Comparison of ENCODE assay signal across 23 cellular contexts in genomic region chr2:188416367-188416766, GRCh38.
DNase-seq lines count a peak whose midpoint lies in the region; ATAC-seq and TF ChIP-seq lines count a peak whose summit lies in the region.
"Had no signal": no experiment of that assay in that cellular context is flagged by ENCODE, and none has a peak within 500 bp of the region (broad histone marks: within the 10 kb centered on the region; RNA-seq: fewer than 3 reads in every experiment).

No MANE protein-coding gene starts in this region.

- no peak overlapping the region for H2AFZ ChIP-seq in IMR-90 (replicated peaks; ENCODE audit: low read length, poor library complexity)

- peak overlapping the region; percentile 26; the same call in 1 of the 2 replicates for H3K4me2 ChIP-seq in IMR-90 (ENCODE audit: low read depth, low read length)

- peak overlapping the region; percentile 57 for H2BK5ac ChIP-seq in IMR-90 (ENCODE audit: low read depth, low read length, poor library complexity, severe bottlenecking)

- 0 out of 2 replicates have a peak, but pooled peaks cover 2% of the 10 kb centered on the region for H3K9me3 ChIP-seq in IMR-90 (ENCODE audit: control insufficient read depth, insufficient read depth, low read length)
- H3K9me3 ChIP-seq: ovary had no signal

- intact Hi-C loops in IMR-90 (cut with micrococcal nuclease) = no loop called here
- intact Hi-C loops in posterior vena cava (cut with DNase I) = no loop called here

- H3K79me1 ChIP-seq in IMR-90 (ENCODE audit: low read depth in 1 of 2, low read length in 2 of 2) = peaks cover 12 to 36% of the 10 kb centered on the region in 2 experiments

- BruUV-seq in IMR-90 (replicated peaks; lab: Mats Ljungman, UMichigan) = no TSS peak

- 0 out of 2 replicates have a peak overlapping the region, but pooled peaks have one; percentile 89 for H3K23ac ChIP-seq in IMR-90 (ENCODE audit: low read depth, low read length)

- dilution Hi-C loops in IMR-90 (cut with HindIII; ENCODE audit: low sequenced_read_pairs, unreplicated experiment) = no loop called here

- H2AK9ac ChIP-seq in IMR-90 (replicated peaks; ENCODE audit: low read depth, low read length, poor library complexity) = no peak overlapping the region

- TF ChIP-seq POLR2A in IMR-90 (IDR thresholded peaks at IDR 0.05; ENCODE audit: low read depth, low read length) = no peak

- DNase-seq in IMR-90 (no peak), kidney tubule cell (ENCODE audit: low spot score) (peak; percentile 11), RPMI8226 (no peak), posterior vena cava (ENCODE audit: low spot score) (no peak)
- DNase-seq in activated CD4-positive, alpha-beta T cell treated with anti-CD3 and anti-CD28 coated beads for 4 hours = no peak
- DNase-seq in stimulated activated CD8-positive, alpha-beta memory T cell treated with anti-CD3 and anti-CD28 coated beads, Interleukin-4, amount 100 ng/mL, for 48 hours = no peak
- DNase-seq: activated CD4-positive, alpha-beta T cell treated with anti-CD3 and anti-CD28 coated beads, Interleukin-2, amount 50 U/mL, for 48 hours; activated CD8-positive, alpha-beta memory T cell treated with anti-CD3 and anti-CD28 coated beads, Interleukin-2, amount 50 U/mL, for 4 hours; activated naive CD4-positive, alpha-beta T cell treated with anti-CD3 and anti-CD28 coated beads, Interleukin-2, amount 10 ng/mL, durations not matched to agents 7 days and 5 days; AML-193; brain microvascular endothelial cell; CD4-positive, alpha-beta T cell; hypothalamus; naive thymus-derived CD8-positive, alpha-beta T cell; NCI-H1694; NCI-H510A; ovary; right cardiac atrium; Right ventricle myocardium superior; spleen; trophoblast cell had no signal

- ATAC-seq in GM18909 (IDR thresholded peaks at IDR 0.05; ENCODE audit: poor library complexity, unreplicated experiment) (peak; percentile 56), IMR-90 (ENCODE audit: low read depth) (no peak)
- ATAC-seq: naive thymus-derived CD8-positive, alpha-beta T cell; PC-3; right cardiac atrium had no signal

- H2AK5ac ChIP-seq in IMR-90 (ENCODE audit: low read depth, low read length) = peak overlapping the region; percentile 59; the same call in 1 of the 2 replicates

- H2BK120ac ChIP-seq in IMR-90 (ENCODE audit: low read depth, low read length) = peak overlapping the region; percentile 42

- peak overlapping the region; percentile 78 for H3K14ac ChIP-seq in IMR-90 (replicated peaks; ENCODE audit: low read depth, low read length)

- TF ChIP-seq CTCF in IMR-90 (conservative IDR thresholded peaks at IDR 0.05; ENCODE audit: low read depth, low read length) = no peak

- no peaks in the 10 kb centered on the region for H3K4me1 ChIP-seq in IMR-90 (ENCODE audit: control insufficient read depth, insufficient read depth, low read length)
- H3K4me1 ChIP-seq: spleen had no signal

- H3K9me1 ChIP-seq in IMR-90 (ENCODE audit: insufficient read depth, low read length) = no peaks in the 10 kb centered on the region

- H3K36me3 ChIP-seq in IMR-90 (ENCODE audit: control insufficient read depth, insufficient read depth, low read length) = no peaks in the 10 kb centered on the region
- H3K36me3 ChIP-seq: brain microvascular endothelial cell, ovary, spleen had no signal

- H4K5ac ChIP-seq in IMR-90 (ENCODE audit: low read depth, low read length) = peak overlapping the region; percentile 30; the same call in 1 of the 2 replicates

- CTCF ChIA-PET in IMR-90 (lab: Yijun Ruan, JAX) = no interaction called here

- peak overlapping the region; percentile 25; the same call in 1 of the 2 replicates for H3K4ac ChIP-seq in IMR-90 (ENCODE audit: low read depth, low read length)

- H3K9ac ChIP-seq in IMR-90 (ENCODE audit: low read depth, low read length) = no peak overlapping the region

- no peaks in the 10 kb centered on the region for H3K27me3 ChIP-seq in IMR-90 (ENCODE audit: control insufficient read depth, insufficient read depth, low read length)
- H3K27me3 ChIP-seq: brain microvascular endothelial cell, ovary, spleen had no signal

- H4K91ac ChIP-seq in IMR-90 (ENCODE audit: insufficient read depth, low read depth, low read length) = no peak overlapping the region

- H3K18ac ChIP-seq in IMR-90 (ENCODE audit: low read depth, low read length) = peak overlapping the region; percentile 16; the same call in 1 of the 2 replicates

- H4K20me1 ChIP-seq in IMR-90 (ENCODE audit: insufficient read depth, low read length) = no peaks in the 10 kb centered on the region

- no peak for TF ChIP-seq RAD21 in IMR-90 (IDR thresholded peaks at IDR 0.05; ENCODE audit: low read length)

- H3K4me3 ChIP-seq in IMR-90 (ENCODE audit: insufficient read depth, low read depth, low read length) = no peak overlapping the region
- H3K4me3 ChIP-seq: ovary, spleen had no signal

- no peak overlapping the region for H3K27ac ChIP-seq in IMR-90 (ENCODE audit: insufficient read depth, low read length)
- H3K27ac ChIP-seq: brain microvascular endothelial cell, ovary, spleen had no signal

- H2BK20ac ChIP-seq in IMR-90 (ENCODE audit: low read depth, low read length) = peak overlapping the region; percentile 70; the same call in 1 of the 2 replicates

- H4K8ac ChIP-seq in IMR-90 (ENCODE audit: low read depth in 2 of 2, low read length in 2 of 2) = peak overlapping the region in 1 of 2 experiments; percentile 66; a peak in 2 of 4 replicates

- H3K56ac ChIP-seq in IMR-90 (ENCODE audit: extremely low read depth, insufficient read depth, low read length) = no peak overlapping the region

- POLR2A ChIA-PET in IMR-90 (lab: Charles Lee; ENCODE audit: unreplicated experiment) = no interaction called here

- no peak overlapping the region for H2BK15ac ChIP-seq in IMR-90 (ENCODE audit: low read depth, low read length)

- in situ Hi-C loops in IMR-90 (cut with MboI; ENCODE audit: low sequenced_read_pairs) = no loop called here

TF ChIP-seq in IMR-90, 13 proteins besides CTCF, POLR2A, EP300 and RAD21:
- TF ChIP-seq MAZ (IDR thresholded peaks at IDR 0.05; ENCODE audit: borderline replicate concordance, low read depth, low read length) (no peak), ELK1 (IDR thresholded peaks at IDR 0.05; ENCODE audit: borderline replicate concordance, low read depth, low read length) (no peak), MXI1 (IDR thresholded peaks at IDR 0.05; ENCODE audit: borderline replicate concordance, low read depth, low read length) (no peak), USF2 (IDR thresholded peaks at IDR 0.05; ENCODE audit: low read depth, low read length) (no peak)
